In the genomic region with DNA sequence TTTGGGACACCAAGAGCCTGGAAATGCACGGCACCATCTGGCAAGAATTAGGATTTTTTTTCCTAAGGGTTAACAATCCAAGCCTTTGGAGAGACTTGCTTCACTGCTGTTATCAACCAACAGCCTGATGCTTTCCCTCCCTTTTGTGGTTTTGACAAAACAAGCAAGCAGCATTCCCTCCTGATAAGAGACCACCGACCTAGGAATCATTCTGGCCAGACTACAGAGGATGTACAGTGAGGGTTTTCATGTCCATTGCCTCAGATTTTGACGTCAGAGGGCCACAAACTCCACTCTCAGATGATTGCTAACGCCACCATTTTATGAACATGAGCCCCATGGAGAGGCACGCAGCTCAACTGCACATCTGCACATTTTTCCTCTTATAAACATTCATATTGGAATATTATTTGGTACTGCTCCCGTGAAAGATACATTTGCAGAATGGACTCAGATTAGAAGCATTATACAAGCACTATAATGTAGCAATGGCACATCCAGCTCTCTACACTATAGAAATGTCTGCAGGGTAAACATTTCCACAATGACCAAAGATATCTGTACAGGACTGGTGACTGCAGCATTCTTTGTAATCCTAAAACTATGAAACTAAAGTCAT, we compare ENCODE assay signal across 11 cellular contexts. TPM values are rescaled to one million over a fixed set of nuclear protein-coding genes. Genes with fewer than 3 reads are reported as not detected.
A peak's percentile ranks its signal among the peaks of the same experiment; 100 is the strongest.
DNase-seq lines count a peak whose midpoint lies in the region; ATAC-seq, FAIRE-seq and TF ChIP-seq lines count a peak whose summit lies in the region.
"Not testable (repeated sequence)": the region's sequence is repeated elsewhere in the genome, so short reads cannot be mapped to it uniquely, and the experiment has no call there.
"Had no signal": no experiment of that assay in that cellular context is flagged by ENCODE, and none has a peak within 500 bp of the region (broad histone marks: within the 10 kb centered on the region; RNA-seq: fewer than 3 reads in every experiment).

No MANE protein-coding gene starts in this region.

- not testable (repeated sequence) for H3K9me1 ChIP-seq in IMR-90 (ENCODE audit: insufficient read depth, low read length); K562 (ENCODE audit: control insufficient read depth, insufficient read depth, low read length)

- not testable (repeated sequence) for H2BK120ac ChIP-seq in IMR-90 (ENCODE audit: low read depth, low read length)

- not testable (repeated sequence) for H4K5ac ChIP-seq in IMR-90 (ENCODE audit: low read depth, low read length)

- not testable (repeated sequence) for H2AFZ ChIP-seq in IMR-90 (replicated peaks; ENCODE audit: low read length, poor library complexity); K562 (ENCODE audit: low read depth, low read length); smooth muscle cell (ENCODE audit: low read depth)

- TF ChIP-seq RAD21 in IMR-90 (IDR thresholded peaks at IDR 0.05; ENCODE audit: low read length) = not testable (repeated sequence)
- peak; percentile 15 to 47; a peak in 2 of 4 replicates for TF ChIP-seq RAD21 in K562 (CRISPR knock-in tag; conservative IDR thresholded peaks at IDR 0.05 in 1 of 2, IDR thresholded peaks at IDR 0.05 in 1 of 2)

- not testable (repeated sequence) for H3K23ac ChIP-seq in IMR-90 (ENCODE audit: low read depth, low read length)

- POLR2A ChIA-PET in IMR-90 (lab: Charles Lee; ENCODE audit: unreplicated experiment); K562 (lab: Yijun Ruan, JAX): not testable (repeated sequence)

- not testable (repeated sequence) for H3K4me2 ChIP-seq in IMR-90 (ENCODE audit: low read depth, low read length)
- H3K4me2 ChIP-seq in K562 (ENCODE audit: insufficient read depth, low read length) = peak overlapping the region; percentile 59
- H3K4me2 ChIP-seq in smooth muscle cell = peak overlapping the region; percentile 87

- not testable (repeated sequence) for H3K9me3 ChIP-seq in IMR-90 (ENCODE audit: control insufficient read depth, insufficient read depth, low read length); SK-N-MC (ENCODE audit: low read depth, low read length); K562 (replicated peaks; ENCODE audit: control insufficient read depth, insufficient read depth, low read depth, low read length); smooth muscle cell (replicated peaks; ENCODE audit: low read depth)

- dilution Hi-C loops in IMR-90 (cut with HindIII; ENCODE audit: low sequenced_read_pairs, unreplicated experiment) = not testable (repeated sequence)

- FAIRE-seq in K562 (lab: Jason Lieb, UNC) = not testable (repeated sequence)

- H4K91ac ChIP-seq in IMR-90 (ENCODE audit: insufficient read depth, low read depth, low read length) = not testable (repeated sequence)

- not testable (repeated sequence) for H3F3A ChIP-seq in smooth muscle cell (ENCODE audit: low read depth)

- not testable (repeated sequence) for H3K27ac ChIP-seq in IMR-90 (ENCODE audit: insufficient read depth, low read length); K562 (ENCODE audit: extremely low read depth, low read depth, low read length)
- H3K27ac ChIP-seq in SK-N-MC = peak overlapping the region; percentile 70; the same call in 1 of the 2 replicates
- peak overlapping the region; percentile 13 for H3K27ac ChIP-seq in smooth muscle cell (ENCODE audit: low read depth)

- not testable (repeated sequence) for H3K14ac ChIP-seq in IMR-90 (replicated peaks; ENCODE audit: low read depth, low read length)

- ATAC-seq in IMR-90 (ENCODE audit: low read depth) (peak; percentile 64), K562 (peak; percentile 76)

- not testable (repeated sequence) for H2AK9ac ChIP-seq in IMR-90 (replicated peaks; ENCODE audit: low read depth, low read length, poor library complexity)

- H3K4me3 ChIP-seq in IMR-90 (ENCODE audit: insufficient read depth, low read depth, low read length); SK-N-MC; K562; fibroblast of the aortic adventitia (ENCODE audit: low read depth, low read length); smooth muscle cell: not testable (repeated sequence)

- in situ Hi-C loops in IMR-90 (cut with MboI; ENCODE audit: low sequenced_read_pairs) = not testable (repeated sequence)
- in situ Hi-C loops in K562 (cut with MboI) = loop anchor here (25.0 kb wide), 1 partner anchor 93 kb away; the partner anchor contains the start of gene NBPF1

- peaks cover 63% of the 10 kb centered on the region for H3K27me3 Mint-ChIP-seq in nephron (ENCODE audit: low read depth)

- H3K4ac ChIP-seq in IMR-90 (ENCODE audit: low read depth, low read length) = not testable (repeated sequence)

- peak; percentile 4 for DNase-seq in AG20443 (ENCODE audit: low spot score)
- not testable (repeated sequence) for DNase-seq in IMR-90; SK-N-MC (ENCODE audit: low read depth, low spot score); smooth muscle cell (lab: John Stamatoyannopoulos, UW; ENCODE audit: unreplicated experiment)
- DNase-seq in NCI-H82 (lab: John Stamatoyannopoulos, UW) = peak; percentile 61
- DNase-seq in K562 (ENCODE audit: extremely low read depth in 1 of 4, low spot score in 3 of 4) = peak in 2 of 4 experiments; percentile 52 to 76
- DNase-seq in fibroblast of the aortic adventitia (ENCODE audit: low read depth) = peak; percentile 58

- TF ChIP-seq EP300 in K562 (IDR thresholded peaks at IDR 0.05; ENCODE audit: low read length) = peak; percentile 92

- WGBS in IMR-90 (ENCODE audit: extremely low coverage in 2 of 2, insufficient read length in 1 of 2), 2 experiments = no CpG with 5 or more reads among the region's 6 CpGs
- 0% methylated on average over 6 of the region's 6 CpGs for WGBS in K562 (ENCODE audit: insufficient coverage, low coverage, missing lambda C conversion rate)
- WGBS in smooth muscle cell (ENCODE audit: low lambda C conversion rate) = 30% methylated on average over 6 of the region's 6 CpGs

- H3K36me3 ChIP-seq in IMR-90 (ENCODE audit: control insufficient read depth, insufficient read depth, low read length); SK-N-MC (ENCODE audit: insufficient read depth, low read length); K562 (ENCODE audit: control insufficient read depth, insufficient read depth, low read length); smooth muscle cell (ENCODE audit: low read depth): not testable (repeated sequence)

- H3K9me3 Mint-ChIP-seq in nephron = not testable (repeated sequence)

- H4K20me1 ChIP-seq in IMR-90 (ENCODE audit: insufficient read depth, low read length); K562 (replicated peaks; ENCODE audit: control insufficient read depth, insufficient read depth, low read length); smooth muscle cell (ENCODE audit: low read depth): not testable (repeated sequence)

- CTCF ChIA-PET in IMR-90 (lab: Yijun Ruan, JAX); K562 (lab: Yijun Ruan, JAX; ENCODE audit: low intra/inter-chr PET ratio): not testable (repeated sequence)

- H3K79me2 ChIP-seq in K562 (ENCODE audit: control insufficient read depth, insufficient read depth, low read length); smooth muscle cell (ENCODE audit: low read depth): not testable (repeated sequence)

- intact Hi-C loops in IMR-90 (cut with micrococcal nuclease) = not testable (repeated sequence)
- intact Hi-C loops in K562 (cut with micrococcal nuclease) = loop anchor here (5.0 kb wide), 1 partner anchor 93 kb away; the partner anchor contains the start of gene NBPF1

- H3K27ac Mint-ChIP-seq in nephron = peak overlapping the region in 2 of 3 experiments; percentile 61 to 71

- TF ChIP-seq POLR2A in IMR-90 (IDR thresholded peaks at IDR 0.05; ENCODE audit: low read depth, low read length); K562 (conservative IDR thresholded peaks at IDR 0.05): not testable (repeated sequence)

- not testable (repeated sequence) for BruUV-seq in IMR-90 (replicated peaks; lab: Mats Ljungman, UMichigan); K562 (replicated peaks; lab: Mats Ljungman, UMichigan)

- H3K4me1 ChIP-seq in IMR-90 (ENCODE audit: control insufficient read depth, insufficient read depth, low read length); smooth muscle cell (ENCODE audit: low read depth): not testable (repeated sequence)
- H3K4me1 ChIP-seq in K562 (replicated peaks in 1 of 2; ENCODE audit: control insufficient read depth in 2 of 2, insufficient read depth in 2 of 2, low read length in 2 of 2) = peaks cover 8 to 13% of the 10 kb centered on the region in 2 experiments

- H2BK15ac ChIP-seq in IMR-90 (ENCODE audit: low read depth, low read length) = not testable (repeated sequence)

- TF ChIP-seq CTCF in IMR-90 (conservative IDR thresholded peaks at IDR 0.05; ENCODE audit: low read depth, low read length); K562 (IDR thresholded peaks at IDR 0.05 in 2 of 3, conservative IDR thresholded peaks at IDR 0.05 in 1 of 3; ENCODE audit: insufficient read depth in 2 of 3, low read depth in 1 of 3, low read length in 3 of 3); fibroblast of the aortic adventitia (IDR thresholded peaks at IDR 0.05; ENCODE audit: insufficient read depth, low read length); nephron (IDR thresholded peaks at IDR 0.05; ENCODE audit: unreplicated experiment in 3 of 3); smooth muscle cell (IDR thresholded peaks at IDR 0.05; ENCODE audit: borderline replicate concordance, insufficient read depth, poor library complexity, severe bottlenecking): not testable (repeated sequence)

- peak overlapping the region in 1 of 3 experiments; percentile 26 for H3K4me3 Mint-ChIP-seq in nephron

- not testable (repeated sequence) for H3K56ac ChIP-seq in IMR-90 (ENCODE audit: extremely low read depth, insufficient read depth, low read length)

- H3K18ac ChIP-seq in IMR-90 (ENCODE audit: low read depth, low read length) = not testable (repeated sequence)

- H2AK5ac ChIP-seq in IMR-90 (ENCODE audit: low read depth, low read length) = not testable (repeated sequence)

- H3K4me1 Mint-ChIP-seq in nephron = not testable (repeated sequence)

- H3K9ac ChIP-seq in IMR-90 (ENCODE audit: low read depth, low read length); SK-N-MC (ENCODE audit: insufficient read length); K562 (ENCODE audit: insufficient read depth in 1 of 2, low read depth in 2 of 2, low read length in 2 of 2); smooth muscle cell (ENCODE audit: low read depth): not testable (repeated sequence)

- not testable (repeated sequence) for H2BK20ac ChIP-seq in IMR-90 (ENCODE audit: low read depth, low read length)

- H3K79me1 ChIP-seq in IMR-90 (ENCODE audit: low read depth in 1 of 2, low read length in 2 of 2) = not testable (repeated sequence)

- not testable (repeated sequence) for H2BK5ac ChIP-seq in IMR-90 (ENCODE audit: low read depth, low read length, poor library complexity, severe bottlenecking)

- not testable (repeated sequence) for H3K36me3 Mint-ChIP-seq in nephron (ENCODE audit: low read depth)

- H4K8ac ChIP-seq in IMR-90 (ENCODE audit: low read depth in 2 of 2, low read length in 2 of 2) = not testable (repeated sequence)

- H3K27me3 ChIP-seq in IMR-90 (ENCODE audit: control insufficient read depth, insufficient read depth, low read length) = peaks cover 29% of the 10 kb centered on the region
- not testable (repeated sequence) for H3K27me3 ChIP-seq in K562 (ENCODE audit: control insufficient read depth in 2 of 2, insufficient read depth in 2 of 2, low read length in 2 of 2); smooth muscle cell (ENCODE audit: low read depth)

RNA-seq across cellular contexts. Expression of gene RNU1-1, which starts 5.4 kb away (rescaled TPM):
- total RNA-seq in IMR-90 (2012; rRNA removed) = under 0.01 TPM in 2 replicates
- not detected in 2 replicates for polyA plus RNA-seq in IMR-90 (2012; rRNA removed)
- not detected in 2 replicates for polyA plus RNA-seq in IMR-90 (2012; cell fraction: cytosol; rRNA removed)
- not detected in 2 replicates for polyA plus RNA-seq in IMR-90 (2012; cell fraction: nucleus; rRNA removed; ENCODE audit: low replicate concordance)
- total RNA-seq in K562 (2011; cell fraction: chromatin; rRNA removed; ENCODE audit: low replicate concordance) = under 0.01 TPM in 2 replicates
- under 0.01 and 21,200 TPM in 2 replicates for total RNA-seq in K562 (2011; cell fraction: nucleolus; rRNA removed)
- total RNA-seq in K562 (2011; cell fraction: nucleoplasm; rRNA removed) = under 0.01 and 24,158 TPM in 2 replicates
- total RNA-seq in K562 (2014; rRNA removed) = under 0.01 TPM in 2 replicates
- total RNA-seq in K562 (2014; rRNA removed; fragmentation: Illumina TruSeq; extraction: Trizol) = 28,565 and 32,823 TPM in 2 replicates
- total RNA-seq in K562 (2015; rRNA removed; fragmentation: Illumina TruSeq; extraction: Trizol) = 20,456 and 27,045 TPM in 2 replicates
- total RNA-seq in K562 (2021) = 2,231 and 2,538 TPM in 2 replicates
- 83.9 TPM in 1 of 2 replicates, not detected in the other for polyA plus RNA-seq in K562 (2011; rRNA removed)
- under 0.01 TPM in 1 of 2 replicates, not detected in the other for polyA plus RNA-seq in K562 (2011; cell fraction: cytosol; rRNA removed)
- under 0.01 and 1,424 TPM in 2 replicates for polyA plus RNA-seq in K562 (2011; cell fraction: nucleus; rRNA removed)
- 25.1 TPM in 1 of 2 replicates, not detected in the other for polyA plus RNA-seq in K562 (2012)
- not detected in 2 replicates for polyA plus RNA-seq in K562 (2014; fragmentation: Illumina TruSeq; extraction: Trizol)
- polyA plus RNA-seq in K562 (2014; fragmentation: Nextera tagmentation; extraction: Ambion mirVana) = 1 to 10 TPM in 1 of 2 experiments, not detected in 1; 3.0 TPM
- not detected in 2 replicates for polyA plus RNA-seq in K562 (2014; rRNA removed)
- polyA minus RNA-seq in K562 (2011; rRNA and poly(A)+ RNA removed) = 10,756 and 20,531 TPM in 2 replicates
- 58,964 and 66,171 TPM in 2 replicates for polyA minus RNA-seq in K562 (2011; cell fraction: cytosol; rRNA and poly(A)+ RNA removed)
- 66,769 and 85,880 TPM in 2 replicates for polyA minus RNA-seq in K562 (2011; cell fraction: nucleus; rRNA and poly(A)+ RNA removed)
- total RNA-seq in fibroblast of the aortic adventitia (ENCODE audit: low replicate concordance) = under 0.01 and 2,882 TPM in 2 replicates
- under 0.01 TPM in 2 replicates for total RNA-seq in smooth muscle cell
- polyA plus RNA-seq in smooth muscle cell = 4.2 and 6.4 TPM in 2 replicates
- total RNA-seq: G401 had no signal
- polyA plus RNA-seq: CD14-positive monocyte; CD4-positive, alpha-beta memory T cell had no signal
